23 cellular contexts compared by ENCODE assay signal in genomic region chr5:59051938-59052337, GRCh38.
DNase-seq lines count a peak whose midpoint lies in the region; ATAC-seq, FAIRE-seq and TF ChIP-seq lines count a peak whose summit lies in the region.
"Had no signal": no experiment of that assay in that cellular context is flagged by ENCODE, and none has a peak within 500 bp of the region (broad histone marks: within the 10 kb centered on the region; RNA-seq: fewer than 3 reads in every experiment).

No MANE protein-coding gene starts in this region.

- H3K27ac Mint-ChIP-seq in nephron progenitor cell, result peak overlapping the region; percentile 4
- no peak overlapping the region for H3K27ac Mint-ChIP-seq in type B pancreatic cell
- H3K27ac Mint-ChIP-seq: CD8-positive, alpha-beta memory T cell; HFFc6; T-cell had no signal

- no peak overlapping the region for H3K4me3 ChIP-seq in bronchial epithelial cell (ENCODE audit: low read depth, low read length)

- H3K36me3 ChIP-seq in bronchial epithelial cell (ENCODE audit: control insufficient read depth, insufficient read depth, low read length), result no peaks in the 10 kb centered on the region
- H3K36me3 ChIP-seq: BE2C had no signal

- H3K36me3 Mint-ChIP-seq in nephron progenitor cell (ENCODE audit: low read depth) (no peaks in the 10 kb centered on the region), type B pancreatic cell (peaks cover 17% of the 10 kb centered on the region)
- H3K36me3 Mint-ChIP-seq: T-cell had no signal

- DNase-seq in HEK293T (ENCODE audit: extremely low spot score) (peak; percentile 23), bronchial epithelial cell (ENCODE audit: low read depth) (no peak), nephron progenitor cell (no peak), type B pancreatic cell (ENCODE audit: extremely low spot score, unreplicated experiment) (no peak), GM19240 (ENCODE audit: insufficient read length, low spot score) (no peak)
- DNase-seq: BE2C; CD8-positive, alpha-beta memory T cell; DMS153; DND-41; H7; HFFc6; NCI-H1092; NCI-H1436 treated with DMSO at 0.1 percent for 48 hours; NCI-H187 treated with DMSO at 0.1 percent for 48 hours; NCI-H526 treated with DMSO at 0.1 percent for 48 hours; RPMI8226; SHP77; T-cell had no signal

- FAIRE-seq in bronchial epithelial cell (lab: Jason Lieb, UNC), result peak; percentile 23
- FAIRE-seq: GM12892, GM19239 had no signal

- H3K4me3 Mint-ChIP-seq in nephron progenitor cell (no peak overlapping the region), type B pancreatic cell (peak overlapping the region; percentile 10)
- H3K4me3 Mint-ChIP-seq: CD14-positive monocyte; CD8-positive, alpha-beta memory T cell; HFFc6; T-cell had no signal

- POLR2A ChIA-PET in HEK293T (lab: Yijun Ruan, JAX), result interaction anchor here (0.7 kb wide), 1 partner anchor 13 kb away, joined by 4 read pairs; no protein-coding TSS in a partner anchor

- peaks cover 25% of the 10 kb centered on the region for H3K4me1 Mint-ChIP-seq in nephron progenitor cell
- peaks cover 22% of the 10 kb centered on the region for H3K4me1 Mint-ChIP-seq in type B pancreatic cell (ENCODE audit: unreplicated experiment)
- H3K4me1 Mint-ChIP-seq: CD14-positive monocyte; CD8-positive, alpha-beta memory T cell; T-cell had no signal

- no peaks in the 10 kb centered on the region for H3K27me3 ChIP-seq in bronchial epithelial cell (ENCODE audit: control insufficient read depth, insufficient read depth, low read length)
- H3K27me3 ChIP-seq: BE2C had no signal

- CTCF ChIA-PET in HEK293T (lab: Yijun Ruan, JAX), result no interaction called here

- TF ChIP-seq CTCF in bronchial epithelial cell (IDR thresholded peaks at IDR 0.05; ENCODE audit: insufficient read depth, low read length, severe bottlenecking), result no peak
- no peak for TF ChIP-seq CTCF in nephron progenitor cell (IDR thresholded peaks at IDR 0.05)
- TF ChIP-seq CTCF in type B pancreatic cell (conservative IDR thresholded peaks at IDR 0.05), result no peak

- H3K9me3 Mint-ChIP-seq in nephron progenitor cell (no peaks in the 10 kb centered on the region), type B pancreatic cell (peaks cover 11% of the 10 kb centered on the region)
- H3K9me3 Mint-ChIP-seq: CD8-positive, alpha-beta memory T cell; HFFc6; T-cell had no signal

- peaks cover 7% of the 10 kb centered on the region for H3K27me3 Mint-ChIP-seq in nephron progenitor cell (ENCODE audit: low read depth, poor library complexity)
- H3K27me3 Mint-ChIP-seq in type B pancreatic cell, result peaks cover 4% of the 10 kb centered on the region
- H3K27me3 Mint-ChIP-seq: T-cell had no signal

- ATAC-seq in HG03025 (IDR thresholded peaks at IDR 0.05; ENCODE audit: low FRiP score, unreplicated experiment), result no peak
- ATAC-seq in GM18858 (IDR thresholded peaks at IDR 0.05; ENCODE audit: unreplicated experiment), result no peak
- ATAC-seq: T-cell had no signal

TF ChIP-seq in HEK293T, 16 proteins besides CTCF, POLR2A, EP300 and RAD21:
- TF ChIP-seq NFRKB (IDR thresholded peaks at IDR 0.05), result no peak
- peak; percentile 93 for TF ChIP-seq PKNOX1 (IDR thresholded peaks at IDR 0.05)
TF ChIP-seq in HEK293T: peak in this region for 1.
